In genomic region chr5:179836225-179837019, GRCh38 we compare ENCODE assay signal across 1 cellular context.
TF ChIP-seq lines count a peak whose summit lies in the region.

No MANE protein-coding gene starts in this region.

TF ChIP-seq in K562, 482 proteins besides CTCF, POLR2A, EP300 and RAD21 (continued from another document and continues in another):
- TF ChIP-seq ZNF592 (IDR thresholded peaks at IDR 0.05): no peak
- no peak for TF ChIP-seq ZNF316 (IDR thresholded peaks at IDR 0.05)
- TF ChIP-seq HSF4 (CRISPR knock-in tag; IDR thresholded peaks at IDR 0.05; ENCODE audit: borderline replicate concordance): no peak
- no peak for TF ChIP-seq ZNF507 (tag; conservative IDR thresholded peaks at IDR 0.05)
- no peak for TF ChIP-seq CHD7 (IDR thresholded peaks at IDR 0.05; ENCODE audit: low read depth, low read length)
- TF ChIP-seq SMARCA5 (IDR thresholded peaks at IDR 0.05): no peak
- TF ChIP-seq NCOA6 (IDR thresholded peaks at IDR 0.05): no peak
- no peak for TF ChIP-seq ZHX1 (conservative IDR thresholded peaks at IDR 0.05; ENCODE audit: low read length)
- no peak for TF ChIP-seq RHOXF2B (CRISPR knock-in tag; conservative IDR thresholded peaks at IDR 0.05)
- peak; percentile 93; the same call in 1 of the 2 replicates for TF ChIP-seq IRF2 (CRISPR knock-in tag; IDR thresholded peaks at IDR 0.05)
- no peak for TF ChIP-seq ZBTB2 (IDR thresholded peaks at IDR 0.05)
- 0 out of 2 replicates have a peak, but pooled peaks have one; percentile 7 for TF ChIP-seq TAL1 (IDR thresholded peaks at IDR 0.05)
- TF ChIP-seq MAZ (CRISPR knock-in tag; conservative IDR thresholded peaks at IDR 0.05 in 1 of 2, IDR thresholded peaks at IDR 0.05 in 1 of 2): peak; percentile 25 to 54; a peak in 2 of 4 replicates
- TF ChIP-seq RB1 (IDR thresholded peaks at IDR 0.05; ENCODE audit: low read depth): no peak
- TF ChIP-seq ELF4 (CRISPR knock-in tag; IDR thresholded peaks at IDR 0.05): 0 out of 2 replicates have a peak, but pooled peaks have one; percentile 8
- no peak for TF ChIP-seq ZNF121 (CRISPR knock-in tag; conservative IDR thresholded peaks at IDR 0.05)
- TF ChIP-seq ZNF280A (IDR thresholded peaks at IDR 0.05; ENCODE audit: low read depth, partially characterized antibody): no peak
- no peak for TF ChIP-seq TSHZ1 (CRISPR knock-in tag; IDR thresholded peaks at IDR 0.05)
- peak; percentile 51; the same call in 1 of the 2 replicates for TF ChIP-seq DPF2 (IDR thresholded peaks at IDR 0.05)
- no peak for TF ChIP-seq ARNT (IDR thresholded peaks at IDR 0.05)
- no peak for TF ChIP-seq ZNF133 (CRISPR knock-in tag; IDR thresholded peaks at IDR 0.05)
- TF ChIP-seq FOSL1 (tag; conservative IDR thresholded peaks at IDR 0.05): peak; percentile 89
- no peak for TF ChIP-seq HNRNPL (IDR thresholded peaks at IDR 0.05; ENCODE audit: low read depth, low read length)
- TF ChIP-seq CGGBP1 (CRISPR knock-in tag; IDR thresholded peaks at IDR 0.05): 0 out of 2 replicates have a peak, but pooled peaks have one; percentile 6
- TF ChIP-seq ZBTB34 (CRISPR knock-in tag; IDR thresholded peaks at IDR 0.05): no peak
- TF ChIP-seq BRF1 (IDR thresholded peaks at IDR 0.05; ENCODE audit: borderline replicate concordance, extremely low read depth, insufficient read length): no peak
- no peak for TF ChIP-seq CBFA2T2 (conservative IDR thresholded peaks at IDR 0.05)
- no peak for TF ChIP-seq ZSCAN32 (CRISPR knock-in tag; IDR thresholded peaks at IDR 0.05)
- TF ChIP-seq HNRNPUL1 (IDR thresholded peaks at IDR 0.05; ENCODE audit: low read length): no peak
